In the genomic region with DNA sequence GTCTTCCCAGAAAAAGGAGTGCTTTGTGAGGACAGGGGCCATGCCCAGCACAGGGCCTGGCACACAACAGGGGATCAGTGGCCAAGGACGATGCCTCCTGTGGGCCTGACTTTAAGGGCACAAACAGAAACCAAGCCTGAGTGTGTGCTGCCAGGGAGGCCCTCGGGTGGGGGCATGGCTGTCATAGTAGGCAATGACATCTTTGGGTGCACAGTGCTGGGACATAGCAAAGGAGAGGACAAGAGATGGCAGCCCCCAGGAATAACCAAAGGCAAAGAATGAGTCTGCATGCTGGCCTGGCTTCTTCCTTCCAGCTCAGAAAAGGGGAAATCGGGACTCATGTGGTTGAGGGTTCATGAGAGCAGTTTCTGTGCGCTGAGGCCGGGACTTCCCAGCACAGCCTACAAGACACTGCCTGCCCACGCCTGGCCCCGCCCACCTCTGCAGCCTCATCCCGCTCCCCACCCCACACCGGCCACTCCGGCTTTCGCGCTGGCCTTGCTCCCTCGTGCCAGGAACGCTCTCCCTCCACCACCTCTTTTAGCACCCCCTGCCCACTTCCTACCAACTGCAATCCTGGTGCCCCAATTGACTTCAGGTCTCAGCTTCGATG, we compare ENCODE assay signal across 8 cellular contexts. TPM values are rescaled to one million over a fixed set of nuclear protein-coding genes. Genes with fewer than 3 reads are reported as not detected.
DNase-seq lines count a peak whose midpoint lies in the region; ATAC-seq and TF ChIP-seq lines count a peak whose summit lies in the region.

No MANE protein-coding gene starts in this region.

- peaks cover 23 to 44% (median 38%) of the 10 kb centered on the region in 3 donors for H3K27me3 Mint-ChIP-seq in immature natural killer cell (ENCODE audit: low read depth in 3 of 3)
- H3K27me3 Mint-ChIP-seq in activated naive CD4-positive, alpha-beta T cell treated with anti-CD3 and anti-CD28 coated beads, Interleukin-2, amount 10 ng/mL, durations not matched to agents 7 days and 5 days = peaks cover 88% of the 10 kb centered on the region

- no peak for TF ChIP-seq CTCF in GM13977 (IDR thresholded peaks at IDR 0.05; ENCODE audit: extremely low read depth, insufficient read depth, missing control alignments)
- no peak for TF ChIP-seq CTCF in RWPE1 (conservative IDR thresholded peaks at IDR 0.05; ENCODE audit: low read depth)

- H3K4me1 ChIP-seq in aorta (ENCODE audit: control insufficient read depth in 1 of 2, insufficient read depth in 2 of 2, low read length in 2 of 2) = no peaks in the 10 kb centered on the region

- POLR2A ChIA-PET in RWPE1 (lab: Yijun Ruan, JAX; ENCODE audit: low non-redundant PET) = no interaction called here

- H3K9me3 Mint-ChIP-seq in immature natural killer cell = peaks cover 0 to 7% (median 0%) of the 10 kb centered on the region in 6 donors
- H3K9me3 Mint-ChIP-seq in activated naive CD4-positive, alpha-beta T cell treated with anti-CD3 and anti-CD28 coated beads, Interleukin-2, amount 10 ng/mL, durations not matched to agents 7 days and 5 days = no peaks in the 10 kb centered on the region

- peaks cover 0 to under 1% of the 10 kb centered on the region in 2 donors for H3K27me3 ChIP-seq in aorta (ENCODE audit: control insufficient read depth in 1 of 2, insufficient read depth in 2 of 2, low read length in 1 of 2)

- no peak overlapping the region for H3K27ac Mint-ChIP-seq in immature natural killer cell
- H3K27ac Mint-ChIP-seq in activated naive CD4-positive, alpha-beta T cell treated with anti-CD3 and anti-CD28 coated beads, Interleukin-2, amount 10 ng/mL, durations not matched to agents 7 days and 5 days = no peak overlapping the region

- H3K4me3 Mint-ChIP-seq in immature natural killer cell = peak overlapping the region in 4 of 5 donors; percentile 40 to 93 (median 92)
- no peak overlapping the region for H3K4me3 Mint-ChIP-seq in activated naive CD4-positive, alpha-beta T cell treated with anti-CD3 and anti-CD28 coated beads, Interleukin-2, amount 10 ng/mL, durations not matched to agents 7 days and 5 days

- in situ Hi-C loops in GM13977 (cut with MboI; ENCODE audit: low pct_unique_long_range_greater_than_20kb, low sequenced_read_pairs, unreplicated experiment) = no loop called here

- intact Hi-C loops in aorta (cut with DNase I) = no loop called here

- no peaks in the 10 kb centered on the region for H3K36me3 ChIP-seq in aorta (ENCODE audit: control insufficient read depth in 1 of 2, insufficient read depth in 2 of 2, low read length in 1 of 2)

- H3K4me3 ChIP-seq in aorta (ENCODE audit: low read length in 2 of 2) = no peak overlapping the region

- no peaks in the 10 kb centered on the region for H3K9me3 ChIP-seq in aorta (ENCODE audit: control insufficient read depth, low read length)

- no peaks in the 10 kb centered on the region for H3K36me3 Mint-ChIP-seq in immature natural killer cell
- H3K36me3 Mint-ChIP-seq in activated naive CD4-positive, alpha-beta T cell treated with anti-CD3 and anti-CD28 coated beads, Interleukin-2, amount 10 ng/mL, durations not matched to agents 7 days and 5 days = peaks cover 3% of the 10 kb centered on the region

- WGBS in aorta, 2 donors = 7 to 8% methylated on average over 12 to 15 of the region's 15 CpGs

- CTCF ChIA-PET in RWPE1 (lab: Yijun Ruan, JAX) = interaction anchor here (0.5 to 0.6 kb wide), 2 partner anchors 9 to 45 kb away, joined by 3 read pairs; no protein-coding TSS in a partner anchor
- CTCF ChIA-PET in activated naive CD4-positive, alpha-beta T cell treated with anti-CD3 and anti-CD28 coated beads, Interleukin-2, amount 10 ng/mL, durations not matched to agents 7 days and 5 days (lab: Charles Lee) = interaction anchor here (1.6 kb wide), 1 partner anchor 43 kb away, joined by 3 read pairs; no protein-coding TSS in a partner anchor

- peak; percentile 62 for DNase-seq in GM13977 (ENCODE audit: low spot score)
- DNase-seq in RWPE1 (ENCODE audit: low spot score) = peak; percentile 55
- DNase-seq in immature natural killer cell = no peak
- peak; percentile 75 to 87 for DNase-seq in aorta
- no peak for DNase-seq in NCI-H774 (lab: John Stamatoyannopoulos, UW)
- DNase-seq in activated naive CD4-positive, alpha-beta T cell treated with anti-CD3 and anti-CD28 coated beads, Interleukin-2, amount 10 ng/mL, durations not matched to agents 7 days and 5 days = no peak

- ATAC-seq in GM21825 (IDR thresholded peaks at IDR 0.05; ENCODE audit: unreplicated experiment) = peak; percentile 64
- peak; percentile 37 for ATAC-seq in aorta (ENCODE audit: low FRiP score)
- ATAC-seq in HG02623 (IDR thresholded peaks at IDR 0.05; ENCODE audit: unreplicated experiment) = no peak

- H3K27ac ChIP-seq in RWPE1 (no peak overlapping the region), aorta (ENCODE audit: low read depth in 1 of 2, low read length in 2 of 2) (no peak overlapping the region)

- H3K4me1 Mint-ChIP-seq in immature natural killer cell = peaks cover 31 to 33% of the 10 kb centered on the region in 2 donors
- peaks cover 31% of the 10 kb centered on the region for H3K4me1 Mint-ChIP-seq in activated naive CD4-positive, alpha-beta T cell treated with anti-CD3 and anti-CD28 coated beads, Interleukin-2, amount 10 ng/mL, durations not matched to agents 7 days and 5 days

RNA-seq across cellular contexts. Expression of a gene that starts 13.8 kb away (rescaled TPM):
- not detected for polyA plus RNA-seq in immature natural killer cell
- under 1 TPM in 1 of 2 donors, not detected in 1; 0.26 TPM for total RNA-seq in aorta
- polyA plus RNA-seq in aorta = under 1 TPM in 1 of 2 donors, not detected in 1; 0.38 TPM

Comparison
In these comparisons a context has a peak if more than half of its experiments do, and no peak if none do; other contexts are left out.
1. DNase-seq: peak in GM13977 (single experiment), RWPE1 (single experiment) and aorta (2 of 2); none in immature natural killer cell (0 of 3), NCI-H774 (single experiment) and activated naive CD4-positive, alpha-beta T cell treated with anti-CD3 and anti-CD28 coated beads, Interleukin-2, amount 10 ng/mL, durations not matched to agents 7 days and 5 days (single experiment).